ENCODE assay signal across 11 cellular contexts in genomic region chr7:95324396-95324795, GRCh38. TPM values are rescaled to one million over a fixed set of nuclear protein-coding genes. Genes with fewer than 3 reads are reported as not detected.
DNase-seq lines count a peak whose midpoint lies in the region; ATAC-seq and TF ChIP-seq lines count a peak whose summit lies in the region.
"Had no signal": no experiment of that assay in that cellular context is flagged by ENCODE, and none has a peak within 500 bp of the region (broad histone marks: within the 10 kb centered on the region; RNA-seq: fewer than 3 reads in every experiment).

TSS of gene PON1 (minus strand) at chr7:95324532. CDS start at chr7:95324475, 57 bp downstream.

- H3K36me3 ChIP-seq in parathyroid adenoma (ENCODE audit: control insufficient read depth, insufficient read depth, low read length), result no peaks in the 10 kb centered on the region
- H3K36me3 ChIP-seq in trophoblast cell (ENCODE audit: control insufficient read depth in 1 of 2, insufficient read depth in 2 of 2, low read length in 2 of 2), result no peaks in the 10 kb centered on the region

- peaks cover 15% of the 10 kb centered on the region for H3K27me3 Mint-ChIP-seq in activated CD4-positive, alpha-beta T cell treated with anti-CD3 and anti-CD28 coated beads for 36 hours
- peaks cover 6% of the 10 kb centered on the region for H3K27me3 Mint-ChIP-seq in activated naive CD4-positive, alpha-beta T cell treated with anti-CD3 and anti-CD28 coated beads, Interleukin-2, amount 10 ng/mL, durations not matched to agents 7 days and 5 days

- H3K18ac ChIP-seq in trophoblast cell (ENCODE audit: low read length), result no peak within 1 kb of the TSS

- no peak within 1 kb of the TSS for H3K23ac ChIP-seq in trophoblast cell (ENCODE audit: low read length)

- H2AFZ ChIP-seq in parathyroid adenoma, result peak within 1 kb of the TSS; percentile 34
- no peak within 1 kb of the TSS for H2AFZ ChIP-seq in trophoblast cell (ENCODE audit: insufficient read depth, low read length, poor library complexity)

- POLR2A ChIA-PET in activated CD4-positive, alpha-beta T cell treated with anti-CD3 and anti-CD28 coated beads for 36 hours (lab: Charles Lee), result no interaction called here

- H2AK5ac ChIP-seq in trophoblast cell (ENCODE audit: low read length), result no peak within 1 kb of the TSS

- H3K9ac ChIP-seq in parathyroid adenoma (no peak within 1 kb of the TSS), trophoblast cell (ENCODE audit: low read length) (no peak within 1 kb of the TSS)

- no peak within 1 kb of the TSS for H2BK5ac ChIP-seq in trophoblast cell (ENCODE audit: low read depth, low read length, poor library complexity)

- no peak within 1 kb of the TSS for H2BK12ac ChIP-seq in trophoblast cell (ENCODE audit: low read length)

- CTCF ChIA-PET in activated CD4-positive, alpha-beta T cell treated with anti-CD3 and anti-CD28 coated beads for 36 hours (lab: Charles Lee), result interaction anchor here (0.9 to 1.0 kb wide), 2 partner anchors 11 to 111 kb away, joined by 3 read pairs; no protein-coding TSS in a partner anchor
- CTCF ChIA-PET in activated naive CD4-positive, alpha-beta T cell treated with anti-CD3 and anti-CD28 coated beads, Interleukin-2, amount 10 ng/mL, durations not matched to agents 7 days and 5 days (lab: Charles Lee), result no interaction called here

- WGBS in trophoblast cell (ENCODE audit: extremely low coverage, insufficient coverage, insufficient read length), result no CpG with 5 or more reads among the region's 20 CpGs

- H3K27me3 ChIP-seq in parathyroid adenoma (ENCODE audit: control insufficient read depth, insufficient read depth, low read length) (no peaks in the 10 kb centered on the region), trophoblast cell (ENCODE audit: insufficient read depth, low read length) (no peaks in the 10 kb centered on the region)

- H4K8ac ChIP-seq in trophoblast cell (ENCODE audit: low read depth, low read length), result no peak within 1 kb of the TSS

- H3K4me1 Mint-ChIP-seq in activated CD4-positive, alpha-beta T cell treated with anti-CD3 and anti-CD28 coated beads for 36 hours, result peaks cover 6% of the 10 kb centered on the region
- H3K4me1 Mint-ChIP-seq in activated naive CD4-positive, alpha-beta T cell treated with anti-CD3 and anti-CD28 coated beads, Interleukin-2, amount 10 ng/mL, durations not matched to agents 7 days and 5 days, result peaks cover 2% of the 10 kb centered on the region

- no peaks in the 10 kb centered on the region for H3K9me3 Mint-ChIP-seq in activated CD4-positive, alpha-beta T cell treated with anti-CD3 and anti-CD28 coated beads for 36 hours (ENCODE audit: low read depth)
- H3K9me3 Mint-ChIP-seq in activated naive CD4-positive, alpha-beta T cell treated with anti-CD3 and anti-CD28 coated beads, Interleukin-2, amount 10 ng/mL, durations not matched to agents 7 days and 5 days, result no peaks in the 10 kb centered on the region
- H3K9me3 Mint-ChIP-seq: dendritic cell treated with granulocyte-macrophage colony-stimulating factor and Interleukin-4, amounts not matched to agents 40 ng/mL and 50 ng/mL, for 4 days had no signal

- H3K9me3 ChIP-seq in parathyroid adenoma (ENCODE audit: control insufficient read depth, low read length), result no peaks in the 10 kb centered on the region
- H3K9me3 ChIP-seq in trophoblast cell (ENCODE audit: insufficient read depth, low read depth, low read length), result no peaks in the 10 kb centered on the region

- no peak within 1 kb of the TSS for H2BK120ac ChIP-seq in trophoblast cell (ENCODE audit: insufficient read depth, low read length, poor library complexity)

- no peak within 1 kb of the TSS for H3K4me3 Mint-ChIP-seq in activated CD4-positive, alpha-beta T cell treated with anti-CD3 and anti-CD28 coated beads for 36 hours
- H3K4me3 Mint-ChIP-seq in activated naive CD4-positive, alpha-beta T cell treated with anti-CD3 and anti-CD28 coated beads, Interleukin-2, amount 10 ng/mL, durations not matched to agents 7 days and 5 days, result no peak within 1 kb of the TSS
- H3K4me3 Mint-ChIP-seq: dendritic cell treated with granulocyte-macrophage colony-stimulating factor and Interleukin-4, amounts not matched to agents 40 ng/mL and 50 ng/mL, for 4 days had no signal

- peak; percentile 69 for ATAC-seq in activated CD4-positive, alpha-beta T cell treated with anti-CD3 and anti-CD28 coated beads for 36 hours
- peak; percentile 61 for ATAC-seq in HG03342 (IDR thresholded peaks at IDR 0.05; ENCODE audit: unreplicated experiment)

- H4K12ac ChIP-seq in trophoblast cell (ENCODE audit: low read depth, low read length), result no peak within 1 kb of the TSS

- H4K91ac ChIP-seq in trophoblast cell (ENCODE audit: low read depth, low read length), result no peak within 1 kb of the TSS

- no peak within 1 kb of the TSS for H3K4ac ChIP-seq in trophoblast cell (ENCODE audit: low read depth, low read length)

- H3K79me1 ChIP-seq in trophoblast cell (ENCODE audit: low read length), result no peaks in the 10 kb centered on the region

- H3K27ac Mint-ChIP-seq in activated CD4-positive, alpha-beta T cell treated with anti-CD3 and anti-CD28 coated beads for 36 hours, result no peak within 1 kb of the TSS
- H3K27ac Mint-ChIP-seq in activated naive CD4-positive, alpha-beta T cell treated with anti-CD3 and anti-CD28 coated beads, Interleukin-2, amount 10 ng/mL, durations not matched to agents 7 days and 5 days, result no peak within 1 kb of the TSS
- H3K27ac Mint-ChIP-seq: dendritic cell treated with granulocyte-macrophage colony-stimulating factor and Interleukin-4, amounts not matched to agents 40 ng/mL and 50 ng/mL, for 4 days had no signal

- H3K4me2 ChIP-seq in parathyroid adenoma (ENCODE audit: low read length) (no peak within 1 kb of the TSS), trophoblast cell (ENCODE audit: low read length) (no peak within 1 kb of the TSS)

- no peak within 1 kb of the TSS for H3K14ac ChIP-seq in trophoblast cell (ENCODE audit: low read length)

- DNase-seq in activated CD4-positive, alpha-beta T cell treated with anti-CD3 and anti-CD28 coated beads for 36 hours, result peak; percentile 49
- DNase-seq in activated CD4-positive, alpha-beta T cell treated with anti-CD3 and anti-CD28 coated beads, Interleukin-2, amount 50 U/mL, for 1 hour, result no peak
- peak; percentile 31 for DNase-seq in activated naive CD4-positive, alpha-beta T cell treated with anti-CD3 and anti-CD28 coated beads, Interleukin-2, amount 10 ng/mL, durations not matched to agents 7 days and 5 days
- no peak for DNase-seq in trophoblast cell
- DNase-seq in effector CD8-positive, alpha-beta T cell (lab: John Stamatoyannopoulos, UW), result no peak
- no peak for DNase-seq in inferior parietal cortex (ENCODE audit: extremely low spot score)
- DNase-seq: stimulated activated CD4-positive, alpha-beta T cell treated with anti-CD3 and anti-CD28 coated beads, Interleukin-4, amount 100 ng/mL, for 1 hour had no signal

- no peaks in the 10 kb centered on the region for H3K79me2 ChIP-seq in parathyroid adenoma
- H3K79me2 ChIP-seq in trophoblast cell (ENCODE audit: control insufficient read depth, insufficient read depth, low read length, poor library complexity), result no peaks in the 10 kb centered on the region

- H3K36me3 Mint-ChIP-seq in activated CD4-positive, alpha-beta T cell treated with anti-CD3 and anti-CD28 coated beads for 36 hours (ENCODE audit: low read depth), result no peaks in the 10 kb centered on the region
- H3K36me3 Mint-ChIP-seq in activated naive CD4-positive, alpha-beta T cell treated with anti-CD3 and anti-CD28 coated beads, Interleukin-2, amount 10 ng/mL, durations not matched to agents 7 days and 5 days, result no peaks in the 10 kb centered on the region

- TF ChIP-seq CTCF in parathyroid adenoma (IDR thresholded peaks at IDR 0.05), result no peak

- no peak within 1 kb of the TSS for H3K4me3 ChIP-seq in parathyroid adenoma (ENCODE audit: low read depth, low read length)
- no peak within 1 kb of the TSS for H3K4me3 ChIP-seq in trophoblast cell (ENCODE audit: low read depth, low read length)

- intact Hi-C loops in activated CD4-positive, alpha-beta T cell treated with anti-CD3 and anti-CD28 coated beads for 36 hours (cut with DNase I, micrococcal nuclease), result no loop called here

- H3K4me1 ChIP-seq in parathyroid adenoma, result no peaks in the 10 kb centered on the region
- H3K4me1 ChIP-seq in trophoblast cell (ENCODE audit: control insufficient read depth in 1 of 2, insufficient read depth in 2 of 2, low read length in 2 of 2), result no peaks in the 10 kb centered on the region

- H3K27ac ChIP-seq in parathyroid adenoma, result no peak within 1 kb of the TSS
- no peak within 1 kb of the TSS for H3K27ac ChIP-seq in trophoblast cell (ENCODE audit: low read depth, low read length)

RNA-seq across cellular contexts. Expression of gene PON1, which starts in this region (rescaled TPM):
- total RNA-seq in activated CD4-positive, alpha-beta T cell treated with anti-CD3 and anti-CD28 coated beads for 36 hours, result not detected
- polyA plus RNA-seq in trophoblast cell (2013), result not detected in 2 replicates
- total RNA-seq: lung microvascular endothelial cell had no signal

Comparison
In these comparisons a context has a peak if more than half of its experiments do, and no peak if none do; other contexts are left out.
1. Peak in DNase-seq and ATAC-seq in activated CD4-positive, alpha-beta T cell treated with anti-CD3 and anti-CD28 coated beads for 36 hours; RNA of the gene not detected or under 1 TPM.